8 cellular contexts compared by ENCODE assay signal in genomic region chr12:109995366-109995702, GRCh38. TPM values are rescaled to one million over a fixed set of nuclear protein-coding genes. Genes with fewer than 3 reads are reported as not detected.
DNase-seq lines count a peak whose midpoint lies in the region; ATAC-seq and TF ChIP-seq lines count a peak whose summit lies in the region.

No MANE protein-coding gene starts in this region.

- peak overlapping the region; percentile 97 for H3K4me2 ChIP-seq in Loucy (ENCODE audit: low read depth, low read length, poor library complexity, severe bottlenecking)

- DNase-seq in BE2C (no peak), A172 (ENCODE audit: low spot score) (no peak), foreskin melanocyte (no peak), HuH-7 (ENCODE audit: low spot score) (no peak)

- H3K4me1 Mint-ChIP-seq in nephron, result peaks cover 66% of the 10 kb centered on the region

- H3K27me3 ChIP-seq in BE2C (no peaks in the 10 kb centered on the region), Loucy (ENCODE audit: insufficient read depth, low read length, poor library complexity, severe bottlenecking) (no peaks in the 10 kb centered on the region), ectodermal cell (ENCODE audit: control insufficient read depth, insufficient read depth, low read length, poor library complexity, severe bottlenecking) (peaks cover 9% of the 10 kb centered on the region)

- peak overlapping the region; percentile 87 to 99 (median 95) for H3K4me3 Mint-ChIP-seq in nephron

- peaks cover 7% of the 10 kb centered on the region for H3K36me3 Mint-ChIP-seq in nephron (ENCODE audit: low read depth)

- H3K4me3 ChIP-seq in BE2C (ENCODE audit: low read depth, low read length) (peak overlapping the region; percentile 93), Loucy (ENCODE audit: low read length, poor library complexity, severe bottlenecking) (peak overlapping the region; percentile 88), ectodermal cell (ENCODE audit: insufficient read depth, low read depth, low read length) (peak overlapping the region; percentile 80)

- H3K79me2 ChIP-seq in Loucy (ENCODE audit: insufficient read depth, low read length), result peaks cover 69% of the 10 kb centered on the region

- no peaks in the 10 kb centered on the region for H3F3A ChIP-seq in Loucy (ENCODE audit: low read depth)

- no peaks in the 10 kb centered on the region for H3K9me3 Mint-ChIP-seq in nephron

- WGBS in ectodermal cell, 2 experiments, result 27 to 29% methylated on average over 7 of the region's 7 CpGs

- H3K27me3 Mint-ChIP-seq in nephron (ENCODE audit: low read depth), result no peaks in the 10 kb centered on the region

- H3K4me1 ChIP-seq in BE2C (no peaks in the 10 kb centered on the region), Loucy (ENCODE audit: insufficient read depth, low read length, poor library complexity, severe bottlenecking) (peaks cover 52% of the 10 kb centered on the region), ectodermal cell (ENCODE audit: control insufficient read depth, insufficient read depth, low read length) (peaks cover 13% of the 10 kb centered on the region)

- H3K9me2 ChIP-seq in Loucy (replicated peaks; ENCODE audit: low read depth, low read length), result no peaks in the 10 kb centered on the region

- no peak overlapping the region for H3K27ac ChIP-seq in ectodermal cell (ENCODE audit: insufficient read depth, low read depth, low read length, poor library complexity, severe bottlenecking)

- H3K27ac Mint-ChIP-seq in nephron, result peak overlapping the region; percentile 53 to 79 (median 75)

- H3K9me3 ChIP-seq in BE2C (no peaks in the 10 kb centered on the region), Loucy (ENCODE audit: insufficient read depth, low read depth, low read length) (no peaks in the 10 kb centered on the region), ectodermal cell (ENCODE audit: control insufficient read depth, low read length) (no peaks in the 10 kb centered on the region)

- peak overlapping the region; percentile 84 for H3K9ac ChIP-seq in Loucy (ENCODE audit: low read depth, low read length, poor library complexity, severe bottlenecking)

- H2AFZ ChIP-seq in Loucy (ENCODE audit: low read length), result no peak overlapping the region

- TF ChIP-seq CTCF in BE2C (IDR thresholded peaks at IDR 0.05; ENCODE audit: low read depth, low read length) (no peak), Loucy (conservative IDR thresholded peaks at IDR 0.05; ENCODE audit: low read length) (no peak), nephron (IDR thresholded peaks at IDR 0.05; ENCODE audit: unreplicated experiment in 3 of 3) (no peak)

- H3K36me3 ChIP-seq in BE2C (no peaks in the 10 kb centered on the region), Loucy (ENCODE audit: insufficient read depth, low read length) (peaks cover 5% of the 10 kb centered on the region; the same call in 1 of the 2 replicates), ectodermal cell (ENCODE audit: control insufficient read depth, insufficient read depth, low read length) (no peaks in the 10 kb centered on the region)

- no peak for ATAC-seq in activated CD4-positive, CD25-positive, alpha-beta regulatory T cell treated with anti-CD3 and anti-CD28 coated beads, Interleukin-2, amount 50 U/mL, for 24 hours

- peaks cover 40% of the 10 kb centered on the region for H4K20me1 ChIP-seq in Loucy (ENCODE audit: insufficient read depth, low read length, poor library complexity, severe bottlenecking)

RNA-seq across cellular contexts. Expression of gene GIT2, which starts 0.8 kb away (rescaled TPM):
- 19.4 TPM for polyA plus RNA-seq in BE2C (2012; ENCODE audit: insufficient read depth, insufficient read length, low read depth)
- 25.9 TPM for polyA plus RNA-seq in ectodermal cell (2013, experiment 1 of 4)
- polyA plus RNA-seq in ectodermal cell (2013, experiment 2 of 4), result 26.7 TPM
- 22.4 TPM for polyA plus RNA-seq in ectodermal cell (2013, experiment 3 of 4)
- polyA plus RNA-seq in ectodermal cell (2013, experiment 4 of 4), result 26.9 TPM
- 30.2 and 30.3 TPM in 2 replicates for total RNA-seq in A172 (2014; rRNA removed; shearing (Covaris generic))

RNA-seq across cellular contexts. Expression of gene ANKRD13A, which starts 3.9 kb away (rescaled TPM):
- 10.9 TPM for polyA plus RNA-seq in BE2C (2012; ENCODE audit: insufficient read depth, insufficient read length, low read depth)
- 23.1 TPM for polyA plus RNA-seq in ectodermal cell (2013, experiment 1 of 4)
- 26.6 TPM for polyA plus RNA-seq in ectodermal cell (2013, experiment 2 of 4)
- polyA plus RNA-seq in ectodermal cell (2013, experiment 3 of 4), result 19.8 TPM
- polyA plus RNA-seq in ectodermal cell (2013, experiment 4 of 4), result 19.8 TPM
- total RNA-seq in A172 (2014; rRNA removed; shearing (Covaris generic)), result 131 and 155 TPM in 2 replicates

RNA-seq across cellular contexts. Expression of gene C12orf76, which starts 53.0 kb away (rescaled TPM):
- 24.5 TPM for polyA plus RNA-seq in BE2C (2012; ENCODE audit: insufficient read depth, insufficient read length, low read depth)
- 28.2 TPM for polyA plus RNA-seq in ectodermal cell (2013, experiment 1 of 4)
- 29.8 TPM for polyA plus RNA-seq in ectodermal cell (2013, experiment 2 of 4)
- 25.0 TPM for polyA plus RNA-seq in ectodermal cell (2013, experiment 3 of 4)
- 30.0 TPM for polyA plus RNA-seq in ectodermal cell (2013, experiment 4 of 4)
- total RNA-seq in A172 (2014; rRNA removed; shearing (Covaris generic)), result 12.9 and 18.3 TPM in 2 replicates
